ENCODE assay signal across 8 cellular contexts in the genomic region with DNA sequence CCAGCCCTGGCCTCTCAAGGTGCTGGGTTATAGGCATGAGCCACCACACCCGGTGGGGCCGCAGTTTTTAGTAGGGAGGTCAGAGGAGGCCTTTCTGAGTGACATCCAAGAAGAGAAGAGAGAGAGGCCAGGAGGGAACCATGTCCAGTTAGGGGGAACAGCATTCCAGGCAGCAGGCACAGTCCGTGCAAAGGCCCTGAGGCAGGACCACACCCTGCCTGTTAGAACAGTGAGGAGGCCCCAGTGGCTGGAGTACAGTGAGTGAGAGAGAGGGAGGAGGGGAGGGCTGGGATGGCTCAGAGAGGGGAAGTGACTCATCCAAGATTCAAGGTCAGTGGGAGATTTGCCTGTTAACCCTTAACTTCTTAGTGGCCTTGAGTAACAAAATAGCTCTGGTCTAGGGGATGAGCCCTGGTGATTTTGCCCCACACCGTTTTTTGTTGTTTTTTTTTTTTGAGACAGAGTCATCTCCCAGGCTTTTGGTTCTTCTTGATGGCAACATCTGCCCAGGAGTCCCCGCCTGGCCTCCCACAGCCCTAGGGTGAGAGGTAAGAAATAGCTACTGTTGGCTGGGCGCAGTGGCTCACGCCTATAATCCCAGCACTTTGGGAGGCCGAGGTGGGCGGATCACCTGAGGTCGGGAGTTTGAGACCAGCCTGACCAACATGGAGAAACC. TPM values are rescaled to one million over a fixed set of nuclear protein-coding genes. Genes with fewer than 3 reads are reported as not detected.
DNase-seq lines count a peak whose midpoint lies in the region; ATAC-seq, FAIRE-seq and TF ChIP-seq lines count a peak whose summit lies in the region.

No MANE protein-coding gene starts in this region.

- peak; percentile 35 for DNase-seq in NK-92 treated with Interleukin-12 subunit alpha and Interleukin-12 subunit beta, amount 100 ng/mL, for 24 hours (lab: John Stamatoyannopoulos, UW)
- no peak for DNase-seq in NK-92 (lab: John Stamatoyannopoulos, UW; ENCODE audit: unreplicated experiment)
- peak; percentile 97 for DNase-seq in PC-3
- peak; percentile 59 for DNase-seq in endothelial cell of umbilical vein (ENCODE audit: low read depth, low spot score)
- DNase-seq in psoas muscle = peak; percentile 70 to 76
- no peak for DNase-seq in endothelial cell (ENCODE audit: low spot score)
- no peak for DNase-seq in NCI-H187 treated with DMSO at 0.1 percent for 48 hours (lab: John Stamatoyannopoulos, UW)
- DNase-seq in NCI-H446 treated with DMSO at 0.1 percent for 48 hours (lab: John Stamatoyannopoulos, UW) = no peak

- peaks cover 6% of the 10 kb centered on the region for H3K27me3 Mint-ChIP-seq in endothelial cell (ENCODE audit: unreplicated experiment)

- no peaks in the 10 kb centered on the region for H3K9me3 Mint-ChIP-seq in endothelial cell (ENCODE audit: unreplicated experiment)

- H3K27me3 ChIP-seq in PC-3 (ENCODE audit: low read length) = no peaks in the 10 kb centered on the region
- no peaks in the 10 kb centered on the region for H3K27me3 ChIP-seq in endothelial cell of umbilical vein (ENCODE audit: control insufficient read depth in 2 of 2, insufficient read depth in 2 of 2, low read length in 2 of 2)
- H3K27me3 ChIP-seq in psoas muscle (ENCODE audit: insufficient read depth in 3 of 3, low read length in 2 of 3) = no peaks in the 10 kb centered on the region

- no peaks in the 10 kb centered on the region for H3K9me2 ChIP-seq in PC-3 (replicated peaks; ENCODE audit: low read length)

- TF ChIP-seq CTCF in PC-3 (conservative IDR thresholded peaks at IDR 0.05; ENCODE audit: low read depth, low read length) (no peak), endothelial cell of umbilical vein (IDR thresholded peaks at IDR 0.05; ENCODE audit: extremely low read depth in 1 of 2, insufficient read depth in 1 of 2, low read depth in 1 of 2, low read length in 2 of 2) (no peak), psoas muscle (IDR thresholded peaks at IDR 0.05) (no peak), endothelial cell (IDR thresholded peaks at IDR 0.05; ENCODE audit: unreplicated experiment) (no peak)

- no peaks in the 10 kb centered on the region for H4K20me1 ChIP-seq in PC-3 (ENCODE audit: low read length)
- H4K20me1 ChIP-seq in endothelial cell of umbilical vein (replicated peaks; ENCODE audit: control insufficient read depth, extremely low read depth, insufficient read depth, low read length) = no peaks in the 10 kb centered on the region

- ATAC-seq in PC-3 (peak; percentile 61), psoas muscle (peak; percentile 54 to 74 (median 63))

- no peak for TF ChIP-seq POLR2A in endothelial cell of umbilical vein (IDR thresholded peaks at IDR 0.05; ENCODE audit: low read depth, low read length)

- peak overlapping the region; percentile 84 for H3K27ac ChIP-seq in PC-3 (ENCODE audit: low read length)
- no peak overlapping the region for H3K27ac ChIP-seq in endothelial cell of umbilical vein (ENCODE audit: insufficient read depth, low read depth, low read length)
- H3K27ac ChIP-seq in psoas muscle = peak overlapping the region; percentile 67

- H2AFZ ChIP-seq in PC-3 (ENCODE audit: low read length) (no peak overlapping the region; the same call in 1 of the 2 replicates), endothelial cell of umbilical vein (ENCODE audit: low read depth, low read length) (no peak overlapping the region)

- FAIRE-seq in endothelial cell of umbilical vein (lab: Jason Lieb, UNC) = peak; percentile 90

- intact Hi-C loops in PC-3 (cut with micrococcal nuclease) (no loop called here), endothelial cell of umbilical vein (cut with micrococcal nuclease) (no loop called here), psoas muscle (cut with DNase I) (no loop called here)

- peak overlapping the region; percentile 12; the same call in 1 of the 2 replicates for H3K4me2 ChIP-seq in PC-3 (ENCODE audit: low read length)
- H3K4me2 ChIP-seq in endothelial cell of umbilical vein (ENCODE audit: insufficient read depth, low read length) = no peak overlapping the region

- WGBS in psoas muscle, 3 donors = 68 to 74% (median 69%) methylated on average over 9 to 10 of the region's 10 CpGs

- no peaks in the 10 kb centered on the region for H3K9me1 ChIP-seq in endothelial cell of umbilical vein (replicated peaks; ENCODE audit: control insufficient read depth, extremely low read depth, insufficient read depth, low read length)

- no peaks in the 10 kb centered on the region for H3K36me3 Mint-ChIP-seq in endothelial cell (ENCODE audit: low read depth, unreplicated experiment)

- no peak overlapping the region for H3K27ac Mint-ChIP-seq in endothelial cell (ENCODE audit: unreplicated experiment)

- H3K79me2 ChIP-seq in PC-3 (ENCODE audit: low read length) = peaks cover 21% of the 10 kb centered on the region
- peaks cover 18% of the 10 kb centered on the region for H3K79me2 ChIP-seq in endothelial cell of umbilical vein (ENCODE audit: control insufficient read depth, insufficient read depth, low read length)

- H3K36me3 ChIP-seq in PC-3 (ENCODE audit: low read depth, low read length) (no peaks in the 10 kb centered on the region), endothelial cell of umbilical vein (ENCODE audit: control insufficient read depth in 2 of 2, extremely low read depth in 1 of 2, insufficient read depth in 2 of 2, low read length in 2 of 2) (no peaks in the 10 kb centered on the region), psoas muscle (ENCODE audit: insufficient read depth in 1 of 2, low read depth in 1 of 2) (no peaks in the 10 kb centered on the region)

- H3K4me3 ChIP-seq in PC-3 (ENCODE audit: low read length) (no peak overlapping the region), endothelial cell of umbilical vein (replicated peaks in 1 of 3; ENCODE audit: insufficient read depth in 1 of 3, low read depth in 1 of 3, low read length in 3 of 3) (no peak overlapping the region), psoas muscle (no peak overlapping the region)

- peaks cover 5% of the 10 kb centered on the region for H3F3A ChIP-seq in PC-3 (ENCODE audit: low read length, unreplicated experiment)

- CTCF ChIA-PET in PC-3 (lab: Charles Lee) = interaction anchor here (0.5 to 4.1 kb wide), 7 partner anchors 18 to 161 kb away, joined by 3 to 40 read pairs (median 3); no protein-coding TSS in a partner anchor
- CTCF ChIA-PET in endothelial cell of umbilical vein (lab: Charles Lee) = interaction anchor here (1.3 to 11.1 kb wide), 6 partner anchors 18 to 169 kb away, joined by 3 to 176 read pairs (median 10); a partner anchor contains a TSS

- H3K4me1 ChIP-seq in PC-3 (ENCODE audit: insufficient read depth, low read length) (peaks cover 22% of the 10 kb centered on the region), endothelial cell of umbilical vein (ENCODE audit: control insufficient read depth, extremely low read depth, insufficient read depth, low read length) (peaks cover 6% of the 10 kb centered on the region), psoas muscle (peaks cover 13% of the 10 kb centered on the region)

- H3K9me3 ChIP-seq in PC-3 (ENCODE audit: low read length) (no peaks in the 10 kb centered on the region), endothelial cell of umbilical vein (replicated peaks; ENCODE audit: control insufficient read depth, insufficient read depth, low read length) (no peaks in the 10 kb centered on the region), psoas muscle (no peaks in the 10 kb centered on the region)

- H3K4me1 Mint-ChIP-seq in endothelial cell (ENCODE audit: unreplicated experiment) = peaks cover 5% of the 10 kb centered on the region

- no TSS peak for BruUV-seq in PC-3 (replicated peaks; lab: Mats Ljungman, UMichigan)
- BruUV-seq in endothelial cell of umbilical vein (replicated peaks; lab: Mats Ljungman, UMichigan) = no TSS peak

- dilution Hi-C loops in endothelial cell of umbilical vein (cut with MboI; ENCODE audit: extremely low pct_ligation_motif_present, low sequenced_read_pairs) = no loop called here

- POLR2A ChIA-PET in PC-3 (lab: Charles Lee; ENCODE audit: unreplicated experiment) (interaction anchor here (0.8 kb wide), 1 partner anchor 42 kb away, joined by 3 read pairs; no protein-coding TSS in a partner anchor), endothelial cell of umbilical vein (lab: Charles Lee) (no interaction called here)

- H3K9ac ChIP-seq in PC-3 (ENCODE audit: low read length) = peak overlapping the region; percentile 58
- no peak overlapping the region for H3K9ac ChIP-seq in endothelial cell of umbilical vein (replicated peaks; ENCODE audit: extremely low read depth, insufficient read depth, low read length)

- no peak overlapping the region for H3K4me3 Mint-ChIP-seq in endothelial cell (ENCODE audit: unreplicated experiment)

RNA-seq across cellular contexts. Expression of a gene that starts 2.7 kb away (rescaled TPM):
- total RNA-seq in PC-3 (2014; rRNA removed) (136 and 159 TPM in 2 replicates), endothelial cell of umbilical vein (76.8 and 77.9 TPM in 2 replicates), psoas muscle (100 to 1,000 TPM in 2 of 4 donors, 10 to 100 TPM in 2; 67.2 to 251 (median 90.0) TPM), endothelial cell (ENCODE audit: unreplicated experiment) (73.1 TPM)
- polyA plus RNA-seq in endothelial cell of umbilical vein (88.9 and 90.0 TPM in 2 replicates), psoas muscle (100 to 1,000 TPM in 2 of 3 donors, 10 to 100 TPM in 1; 75.3 to 309 (median 142) TPM)
- polyA plus RNA-seq in endothelial cell of umbilical vein (2011; cell fraction: cytosol; rRNA removed) = 57.6 and 69.6 TPM in 2 replicates
- polyA plus RNA-seq in endothelial cell of umbilical vein (2011; cell fraction: nucleus; rRNA removed) = 21.7 and 23.4 TPM in 2 replicates
- 72.7 and 91.1 TPM in 2 replicates for polyA plus RNA-seq in endothelial cell of umbilical vein (2012)
- 46.3 and 69.7 TPM in 2 replicates for polyA minus RNA-seq in endothelial cell of umbilical vein
- 93.0 TPM for polyA minus RNA-seq in endothelial cell of umbilical vein (2011; cell fraction: cytosol; rRNA and poly(A)+ RNA removed)
- polyA minus RNA-seq in endothelial cell of umbilical vein (2011; cell fraction: nucleus; rRNA and poly(A)+ RNA removed) = 17.7 and 24.2 TPM in 2 replicates

RNA-seq across cellular contexts. Expression of a gene that starts 32.5 kb away (rescaled TPM):
- total RNA-seq in PC-3 (2014; rRNA removed) (not detected in 2 replicates), endothelial cell of umbilical vein (not detected in 2 replicates), psoas muscle (not detected), endothelial cell (ENCODE audit: unreplicated experiment) (not detected)
- polyA plus RNA-seq in endothelial cell of umbilical vein (0.04 and 0.18 TPM in 2 replicates), psoas muscle (not detected)
- polyA plus RNA-seq in endothelial cell of umbilical vein (2011; cell fraction: cytosol; rRNA removed) = 0.04 and 0.06 TPM in 2 replicates
- 0.12 and 0.27 TPM in 2 replicates for polyA plus RNA-seq in endothelial cell of umbilical vein (2011; cell fraction: nucleus; rRNA removed)
- not detected in 2 replicates for polyA plus RNA-seq in endothelial cell of umbilical vein (2012)
- 1.1 TPM in 1 of 2 replicates, not detected in the other for polyA minus RNA-seq in endothelial cell of umbilical vein
- not detected for polyA minus RNA-seq in endothelial cell of umbilical vein (2011; cell fraction: cytosol; rRNA and poly(A)+ RNA removed)
- 0.58 and 0.87 TPM in 2 replicates for polyA minus RNA-seq in endothelial cell of umbilical vein (2011; cell fraction: nucleus; rRNA and poly(A)+ RNA removed)

RNA-seq across cellular contexts. Expression of a gene that starts 38.7 kb away (rescaled TPM):
- total RNA-seq in PC-3 (2014; rRNA removed) (6.5 and 17.0 TPM in 2 replicates), endothelial cell of umbilical vein (17.6 and 19.0 TPM in 2 replicates), psoas muscle (10 to 100 TPM in 3 of 4 donors, 1 to 10 TPM in 1; 9.0 to 17.0 (median 14.2) TPM), endothelial cell (ENCODE audit: unreplicated experiment) (3.5 TPM)
- polyA plus RNA-seq in endothelial cell of umbilical vein (4.3 and 4.8 TPM in 2 replicates), psoas muscle (10 to 100 TPM in 1 of 3 donors, 1 to 10 TPM in 2; 7.4 to 11.4 (median 8.7) TPM)
- 3.3 and 3.9 TPM in 2 replicates for polyA plus RNA-seq in endothelial cell of umbilical vein (2011; cell fraction: cytosol; rRNA removed)
- polyA plus RNA-seq in endothelial cell of umbilical vein (2011; cell fraction: nucleus; rRNA removed) = 2.2 and 2.8 TPM in 2 replicates
- polyA plus RNA-seq in endothelial cell of umbilical vein (2012) = 12.3 and 18.6 TPM in 2 replicates
- 2.4 and 2.5 TPM in 2 replicates for polyA minus RNA-seq in endothelial cell of umbilical vein
- polyA minus RNA-seq in endothelial cell of umbilical vein (2011; cell fraction: cytosol; rRNA and poly(A)+ RNA removed) = 6.2 TPM
- 1.3 and 2.3 TPM in 2 replicates for polyA minus RNA-seq in endothelial cell of umbilical vein (2011; cell fraction: nucleus; rRNA and poly(A)+ RNA removed)

RNA-seq across cellular contexts. Expression of a gene that starts 39.1 kb away (rescaled TPM):
- total RNA-seq in PC-3 (2014; rRNA removed) (163 and 207 TPM in 2 replicates), endothelial cell of umbilical vein (70.8 and 76.8 TPM in 2 replicates), psoas muscle (1 to 10 TPM in 1 of 4 donors, under 1 TPM in 3; 0.17 to 1.8 (median 0.43) TPM), endothelial cell (ENCODE audit: unreplicated experiment) (16.8 TPM)
- polyA plus RNA-seq in endothelial cell of umbilical vein (9.1 and 13.3 TPM in 2 replicates), psoas muscle (1 to 10 TPM in 1 of 3 donors, under 1 TPM in 2; 0.22 to 1.9 (median 0.27) TPM)
- polyA plus RNA-seq in endothelial cell of umbilical vein (2011; cell fraction: cytosol; rRNA removed) = 16.4 and 17.9 TPM in 2 replicates
- polyA plus RNA-seq in endothelial cell of umbilical vein (2011; cell fraction: nucleus; rRNA removed) = 27.6 and 33.4 TPM in 2 replicates
- 25.6 and 35.2 TPM in 2 replicates for polyA plus RNA-seq in endothelial cell of umbilical vein (2012)
- polyA minus RNA-seq in endothelial cell of umbilical vein = 18.5 and 22.7 TPM in 2 replicates
- 27.3 TPM for polyA minus RNA-seq in endothelial cell of umbilical vein (2011; cell fraction: cytosol; rRNA and poly(A)+ RNA removed)
- 17.8 and 24.1 TPM in 2 replicates for polyA minus RNA-seq in endothelial cell of umbilical vein (2011; cell fraction: nucleus; rRNA and poly(A)+ RNA removed)

Comparison
In these comparisons a context has a peak if more than half of its experiments do, and no peak if none do; other contexts are left out.
1. DNase-seq: peak in NK-92 treated with Interleukin-12 subunit alpha and Interleukin-12 subunit beta, amount 100 ng/mL, for 24 hours (single experiment), PC-3 (single experiment), endothelial cell of umbilical vein (single experiment) and psoas muscle (2 of 2); none in NK-92 (single experiment), endothelial cell (single experiment), NCI-H187 treated with DMSO at 0.1 percent for 48 hours (single experiment) and NCI-H446 treated with DMSO at 0.1 percent for 48 hours (single experiment).